Comparison of ENCODE assay signal across 8 cellular contexts in the genomic region with DNA sequence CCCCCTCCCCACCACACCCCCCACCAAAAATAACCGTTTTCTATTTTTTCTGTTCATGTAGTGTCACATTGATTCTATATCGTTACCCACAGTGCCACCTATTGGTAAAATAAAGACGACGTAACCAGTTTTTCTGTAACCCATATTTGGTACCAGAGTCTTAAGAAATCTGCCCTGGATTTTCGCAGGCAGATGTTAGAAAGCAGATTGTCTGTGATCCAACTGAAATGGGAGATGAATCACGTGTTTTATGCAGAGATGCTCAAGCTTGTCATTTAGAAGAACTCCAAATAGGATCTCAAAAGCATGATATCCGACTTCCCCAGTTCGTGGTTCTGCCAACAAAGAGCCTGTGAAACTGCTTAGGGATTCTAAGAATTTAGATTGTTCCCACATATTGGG.
A peak's percentile ranks its signal among the peaks of the same experiment; 100 is the strongest.
DNase-seq lines count a peak whose midpoint lies in the region; ATAC-seq and TF ChIP-seq lines count a peak whose summit lies in the region.

No MANE protein-coding gene starts in this region.

- peak overlapping the region in 17 of 59 donors; percentile 2 to 49 (median 19) for H3K4me3 ChIP-seq in dorsolateral prefrontal cortex

- peak; percentile 54 for ATAC-seq in HG02759 (IDR thresholded peaks at IDR 0.05; ENCODE audit: unreplicated experiment)
- ATAC-seq in GM21737 (IDR thresholded peaks at IDR 0.05; ENCODE audit: unreplicated experiment) = no peak

- no peaks in the 10 kb centered on the region for H3K27me3 ChIP-seq in dorsolateral prefrontal cortex

- H3K27ac ChIP-seq in dorsolateral prefrontal cortex = no peak overlapping the region

- DNase-seq in NCI-H146 treated with DMSO at 0.1 percent for 48 hours (lab: John Stamatoyannopoulos, UW; ENCODE audit: unreplicated experiment) (peak; percentile 6), NCI-H146 (lab: John Stamatoyannopoulos, UW) (no peak), NCI-H524 (lab: John Stamatoyannopoulos, UW) (peak; percentile 48 to 84), dorsolateral prefrontal cortex (no peak), lung microvascular endothelial cell (ENCODE audit: low read depth in 2 of 2) (peak; percentile 24 to 50)
- DNase-seq in stimulated activated CD4-positive, alpha-beta T cell treated with anti-CD3 and anti-CD28 coated beads, Interleukin-4, amount 100 ng/mL, for 24 hours = no peak

- intact Hi-C loops in dorsolateral prefrontal cortex (cut with DNase I) = loop anchor here (5.0 to 10.0 kb wide), 3 partner anchors 263 to 576 kb away; a partner anchor contains a TSS

- peak; percentile 27 to 79 (median 64) for TF ChIP-seq CTCF in dorsolateral prefrontal cortex (IDR thresholded peaks at IDR 0.05 in 54 of 56, conservative IDR thresholded peaks at IDR 0.05 in 2 of 56; ENCODE audit: low read depth in 1 of 56, partially characterized antibody in 56 of 56)

Comparison
In these comparisons a context has a peak if more than half of its experiments do, and no peak if none do; other contexts are left out.
1. DNase-seq: peak in NCI-H146 treated with DMSO at 0.1 percent for 48 hours (single experiment), NCI-H524 (2 of 2) and lung microvascular endothelial cell (2 of 2); none in NCI-H146 (single experiment), dorsolateral prefrontal cortex (0 of 10) and stimulated activated CD4-positive, alpha-beta T cell treated with anti-CD3 and anti-CD28 coated beads, Interleukin-4, amount 100 ng/mL, for 24 hours (single experiment).